ENCODE assay signal across 9 cellular contexts in genomic region chr5:79025054-79025465, GRCh38. TPM values are rescaled to one million over a fixed set of nuclear protein-coding genes. Genes with fewer than 3 reads are reported as not detected.
A peak's percentile ranks its signal among the peaks of the same experiment; 100 is the strongest.
DNase-seq lines count a peak whose midpoint lies in the region; ATAC-seq and TF ChIP-seq lines count a peak whose summit lies in the region.
"Had no signal": no experiment of that assay in that cellular context is flagged by ENCODE, and none has a peak within 500 bp of the region (broad histone marks: within the 10 kb centered on the region; RNA-seq: fewer than 3 reads in every experiment).

No MANE protein-coding gene starts in this region.

- no peaks in the 10 kb centered on the region for H3K9me2 ChIP-seq in OCI-LY7 (ENCODE audit: insufficient read depth, low read length)

- H3K9me3 ChIP-seq in OCI-LY7 (ENCODE audit: low read length) (no peaks in the 10 kb centered on the region), neural progenitor cell (ENCODE audit: low read depth) (no peaks in the 10 kb centered on the region)

- H3K4me1 ChIP-seq in OCI-LY7 (ENCODE audit: insufficient read depth, low read length, poor library complexity, severe bottlenecking) (no peaks in the 10 kb centered on the region), neural progenitor cell (peaks cover 11% of the 10 kb centered on the region)

- H3K36me3 Mint-ChIP-seq in activated T-cell treated with anti-CD3 and anti-CD28 coated beads, Interleukin-2, amount 50 U/mL, for 72 hours (ENCODE audit: insufficient read depth in 2 of 2) = no peaks in the 10 kb centered on the region
- no peaks in the 10 kb centered on the region for H3K36me3 Mint-ChIP-seq in neural progenitor cell

- peak; percentile 100 for TF ChIP-seq CTCF in OCI-LY7 (conservative IDR thresholded peaks at IDR 0.05; ENCODE audit: low read length)
- TF ChIP-seq CTCF in neural progenitor cell (IDR thresholded peaks at IDR 0.05) = peak; percentile 100

- no peak overlapping the region for H3K27ac Mint-ChIP-seq in activated T-cell treated with anti-CD3 and anti-CD28 coated beads, Interleukin-2, amount 50 U/mL, for 72 hours
- peak overlapping the region; percentile 55 for H3K27ac Mint-ChIP-seq in neural progenitor cell

- POLR2A ChIA-PET in OCI-LY7 (lab: Charles Lee) = interaction anchor here (0.8 to 1.0 kb wide), 3 partner anchors 8 to 108 kb away, joined by 3 to 5 read pairs (median 3); no protein-coding TSS in a partner anchor

- H3F3A ChIP-seq in neural progenitor cell (ENCODE audit: low read depth) = no peaks in the 10 kb centered on the region

- H4K20me1 ChIP-seq in OCI-LY7 (ENCODE audit: insufficient read depth, low read length) (no peaks in the 10 kb centered on the region), neural progenitor cell (ENCODE audit: low read depth) (no peaks in the 10 kb centered on the region)

- H3K4me1 Mint-ChIP-seq in activated T-cell treated with anti-CD3 and anti-CD28 coated beads, Interleukin-2, amount 50 U/mL, for 72 hours (ENCODE audit: low read depth) = peaks cover 14% of the 10 kb centered on the region
- H3K4me1 Mint-ChIP-seq in neural progenitor cell = peaks cover 13% of the 10 kb centered on the region

- peak in 1 of 2 donors; percentile 44 for ATAC-seq in activated T-cell treated with anti-CD3 and anti-CD28 coated beads, Interleukin-2, amount 50 U/mL, for 72 hours (replicated peaks in 1 of 2)
- ATAC-seq in GM19328 (IDR thresholded peaks at IDR 0.05; ENCODE audit: unreplicated experiment) = no peak

- H3K4me3 ChIP-seq in OCI-LY7 (ENCODE audit: low read depth, low read length, poor library complexity, severe bottlenecking) (no peak overlapping the region), neural progenitor cell (peak overlapping the region; percentile 24)

- BruUV-seq in OCI-LY7 (replicated peaks; lab: Mats Ljungman, UMichigan) = no TSS peak

- intact Hi-C loops in OCI-LY7 (cut with micrococcal nuclease; ENCODE audit: unreplicated experiment) = loop anchor here (1.0 kb wide), 2 partner anchors 108 to 438 kb away; no protein-coding TSS in a partner anchor

- H3K4me2 ChIP-seq in OCI-LY7 (ENCODE audit: low read length) (peak overlapping the region; percentile 12; the same call in 1 of the 2 replicates), neural progenitor cell (peak overlapping the region; percentile 66)

- peaks cover 4% of the 10 kb centered on the region for H3K27me3 ChIP-seq in neural progenitor cell

- H3K9ac ChIP-seq in neural progenitor cell = no peak overlapping the region

- H2AFZ ChIP-seq in OCI-LY7 (ENCODE audit: low read length) = no peak overlapping the region
- peak overlapping the region; percentile 88 for H2AFZ ChIP-seq in neural progenitor cell (replicated peaks)

- H3K27ac ChIP-seq in OCI-LY7 (ENCODE audit: low read depth, low read length, poor library complexity, severe bottlenecking) (no peak overlapping the region), neural progenitor cell (no peak overlapping the region)

- H3K36me3 ChIP-seq in OCI-LY7 (ENCODE audit: insufficient read depth, low read length) (no peaks in the 10 kb centered on the region), neural progenitor cell (no peaks in the 10 kb centered on the region)

- peaks cover 64% of the 10 kb centered on the region for H3K27me3 Mint-ChIP-seq in activated T-cell treated with anti-CD3 and anti-CD28 coated beads, Interleukin-2, amount 50 U/mL, for 72 hours (ENCODE audit: low read depth)
- H3K27me3 Mint-ChIP-seq in neural progenitor cell (ENCODE audit: insufficient read depth, low read depth) = no peaks in the 10 kb centered on the region

- peak overlapping the region; percentile 58 to 59 for H3K4me3 Mint-ChIP-seq in activated T-cell treated with anti-CD3 and anti-CD28 coated beads, Interleukin-2, amount 50 U/mL, for 72 hours
- H3K4me3 Mint-ChIP-seq in neural progenitor cell = peak overlapping the region; percentile 74

- H3K9me3 Mint-ChIP-seq in activated T-cell treated with anti-CD3 and anti-CD28 coated beads, Interleukin-2, amount 50 U/mL, for 72 hours = no peaks in the 10 kb centered on the region
- no peaks in the 10 kb centered on the region for H3K9me3 Mint-ChIP-seq in neural progenitor cell

- DNase-seq in CD1c-positive myeloid dendritic cell (ENCODE audit: extremely low spot score) = peak; percentile 69
- DNase-seq in HPDE6-E6E7 (ENCODE audit: extremely low spot score) = peak; percentile 33
- DNase-seq in OCI-LY7 (ENCODE audit: low spot score) = peak; percentile 59
- peak; percentile 55 to 62 for DNase-seq in activated T-cell treated with anti-CD3 and anti-CD28 coated beads, Interleukin-2, amount 50 U/mL, for 72 hours
- peak; percentile 47 for DNase-seq in fibroblast of the conjunctiva (ENCODE audit: low read depth)
- peak; percentile 81 for DNase-seq in neural progenitor cell (ENCODE audit: low spot score)
- DNase-seq in superior temporal gyrus (ENCODE audit: extremely low spot score) = peak; percentile 84

- H3K79me2 ChIP-seq in OCI-LY7 (ENCODE audit: insufficient read depth, low read depth, low read length) (no peaks in the 10 kb centered on the region), neural progenitor cell (ENCODE audit: low read depth) (no peaks in the 10 kb centered on the region)

- CTCF ChIA-PET in OCI-LY7 (lab: Charles Lee; ENCODE audit: unreplicated experiment) = interaction anchor here (0.7 to 1.2 kb wide), 3 partner anchors 101 to 440 kb away, joined by 3 to 9 read pairs (median 5); no protein-coding TSS in a partner anchor

RNA-seq across cellular contexts. Expression of gene ARSB, which starts 40.0 kb away (rescaled TPM):
- total RNA-seq in OCI-LY7 (2014; rRNA removed; shearing (Covaris generic)) = 5.6 and 9.2 TPM in 2 replicates
- total RNA-seq in OCI-LY7 (2022) (8.9 and 9.2 TPM in 2 replicates), neural progenitor cell (ENCODE audit: low replicate concordance) (15.3 and 19.2 TPM in 2 replicates)
- total RNA-seq in activated T-cell treated with anti-CD3 and anti-CD28 coated beads, Interleukin-2, amount 50 U/mL, for 72 hours = 10 to 100 TPM; 12.4 to 15.3 TPM

RNA-seq across cellular contexts. Expression of gene DMGDH, which starts 44.4 kb away (rescaled TPM):
- total RNA-seq in OCI-LY7 (2014; rRNA removed; shearing (Covaris generic)) = not detected in 2 replicates
- total RNA-seq in OCI-LY7 (2022) (1.1 and 1.5 TPM in 2 replicates), neural progenitor cell (ENCODE audit: low replicate concordance) (0.32 and 1.4 TPM in 2 replicates)
- total RNA-seq in activated T-cell treated with anti-CD3 and anti-CD28 coated beads, Interleukin-2, amount 50 U/mL, for 72 hours = 10 to 100 TPM; 19.2 to 21.4 TPM
- total RNA-seq: T-helper 2 cell treated with Interferon-gamma antibody and Interleukin-4, amounts not matched to agents 100 ng/mL and 5 ng/mL, for 36 hours had no signal

RNA-seq across cellular contexts. Expression of gene BHMT2, which starts 44.5 kb away (rescaled TPM):
- not detected in 2 replicates for total RNA-seq in OCI-LY7 (2014; rRNA removed; shearing (Covaris generic))
- total RNA-seq in OCI-LY7 (2022) (not detected in 2 replicates), neural progenitor cell (ENCODE audit: low replicate concordance) (not detected in 2 replicates)
- total RNA-seq in activated T-cell treated with anti-CD3 and anti-CD28 coated beads, Interleukin-2, amount 50 U/mL, for 72 hours = not detected
- total RNA-seq: T-helper 2 cell treated with Interferon-gamma antibody and Interleukin-4, amounts not matched to agents 100 ng/mL and 5 ng/mL, for 36 hours had no signal

Comparison
In these comparisons a context has a peak if more than half of its experiments do, and no peak if none do; other contexts are left out.
1. DNase-seq: peak in every context shown above with its lines; median percentile 84 in superior temporal gyrus; 81 in neural progenitor cell; 69 in CD1c-positive myeloid dendritic cell; 59 in OCI-LY7; 58 in activated T-cell treated with anti-CD3 and anti-CD28 coated beads, Interleukin-2, amount 50 U/mL, for 72 hours; 47 in fibroblast of the conjunctiva; 33 in HPDE6-E6E7.